31 cellular contexts compared by ENCODE assay signal in the genomic region with DNA sequence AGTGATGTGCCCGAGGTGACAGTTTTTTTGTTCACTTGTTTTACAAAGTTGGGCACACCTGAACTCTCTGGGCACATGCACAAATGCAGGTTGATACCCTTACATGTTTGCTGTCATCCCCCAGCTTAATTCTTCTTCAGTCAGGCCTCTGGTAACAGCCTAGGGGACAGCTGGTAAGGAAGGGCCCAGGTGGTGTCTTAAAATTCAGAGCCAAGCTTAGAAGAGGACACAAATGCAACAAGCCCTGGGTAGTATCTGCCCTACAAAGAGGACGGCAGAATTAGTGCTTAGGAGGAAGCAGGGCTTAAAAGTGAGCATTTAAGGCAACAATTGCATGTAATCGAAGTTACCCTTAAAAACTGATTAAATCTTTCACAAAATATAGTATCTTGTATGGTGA.
"Had no signal": no experiment of that assay in that cellular context is flagged by ENCODE, and none has a peak within 500 bp of the region (broad histone marks: within the 10 kb centered on the region; RNA-seq: fewer than 3 reads in every experiment).

No MANE protein-coding gene starts in this region.

- ATAC-seq: activated CD4-positive, alpha-beta T cell treated with anti-CD3 and anti-CD28 coated beads for 36 hours; activated CD4-positive, CD25-positive, alpha-beta regulatory T cell treated with anti-CD3 and anti-CD28 coated beads, Interleukin-2, amount 50 U/mL, for 24 hours; activated CD8-positive, alpha-beta memory T cell treated with anti-CD3 and anti-CD28 coated beads, Interleukin-2, amount 10 ng/mL, durations not matched to agents 7 days and 5 days; activated CD8-positive, alpha-beta T cell treated with anti-CD3 and anti-CD28 coated beads, Interleukin-2, amount 10 ng/mL, durations not matched to agents 7 days and 5 days; activated naive CD8-positive, alpha-beta T cell treated with anti-CD3 and anti-CD28 coated beads, Interleukin-2, amount 50 U/mL, for 24 hours; WTC11 had no signal

- DNase-seq: activated CD4-positive, alpha-beta memory T cell treated with anti-CD3 and anti-CD28 coated beads, Interleukin-2, amount 10 ng/mL, durations not matched to agents 7 days and 5 days; activated CD4-positive, alpha-beta T cell treated with anti-CD3 and anti-CD28 coated beads for 1 hour; activated CD4-positive, alpha-beta T cell treated with anti-CD3 and anti-CD28 coated beads for 36 hours; activated CD4-positive, alpha-beta T cell treated with anti-CD3 and anti-CD28 coated beads for 48 hours; activated CD4-positive, alpha-beta T cell treated with anti-CD3 and anti-CD28 coated beads, Interleukin-2, amount 10 ng/mL, durations not matched to agents 7 days and 5 days; activated CD4-positive, alpha-beta T cell treated with anti-CD3 and anti-CD28 coated beads, Interleukin-2, amount 50 U/mL, for 48 hours; activated CD4-positive, CD25-positive, alpha-beta regulatory T cell; activated CD8-positive, alpha-beta memory T cell treated with anti-CD3 and anti-CD28 coated beads for 24 hours; activated CD8-positive, alpha-beta memory T cell treated with anti-CD3 and anti-CD28 coated beads, Interleukin-2, amount 10 ng/mL, durations not matched to agents 7 days and 5 days; activated CD8-positive, alpha-beta memory T cell treated with anti-CD3 and anti-CD28 coated beads, Interleukin-2, amount 50 U/mL, for 48 hours; activated CD8-positive, alpha-beta T cell treated with anti-CD3 and anti-CD28 coated beads, Interleukin-2, amount 10 ng/mL, durations not matched to agents 7 days and 5 days; activated effector memory CD4-positive, alpha-beta T cell treated with Interleukin-2 at 50 U/mL for 16 hours; activated gamma-delta T cell; activated naive CD4-positive, alpha-beta T cell treated with anti-CD3 and anti-CD28 coated beads, Interleukin-2, amount 10 ng/mL, durations not matched to agents 7 days and 5 days; activated naive CD4-positive, alpha-beta T cell treated with Interleukin-2 at 50 U/mL for 16 hours; activated naive CD8-positive, alpha-beta T cell treated with anti-CD3 and anti-CD28 coated beads, Interleukin-2, amount 10 ng/mL, durations not matched to agents 7 days and 5 days; activated naive CD8-positive, alpha-beta T cell treated with anti-CD3 and anti-CD28 coated beads, Interleukin-2, amount 50 U/mL, for 24 hours; activated T-cell treated with anti-CD3 and anti-CD28 coated beads, Interleukin-2, amount 50 U/mL, for 24 hours; activated T-cell treated with anti-CD3 and anti-CD28 coated beads, Interleukin-2, amount 50 U/mL, for 48 hours; amygdala; anterior cingulate cortex; colonic mucosa; T-helper 2 cell; T-helper 9 cell had no signal

- H3K27me3 ChIP-seq: ascending aorta, colonic mucosa had no signal

- H3K36me3 ChIP-seq: ascending aorta, cardiac muscle cell, colonic mucosa had no signal

- FAIRE-seq: bronchial epithelial cell, TTC549 had no signal

- H3K4me3 ChIP-seq: ascending aorta, cardiac muscle cell, colonic mucosa had no signal

- H3K4me1 ChIP-seq: ascending aorta, colonic mucosa had no signal

- H3K27ac ChIP-seq: ascending aorta, cardiac muscle cell, colonic mucosa, VCaP had no signal

- H3K9me3 ChIP-seq: ascending aorta, colonic mucosa had no signal
